Comparison of ENCODE assay signal across 17 cellular contexts in genomic region chr12:18970603-18971002, GRCh38.
DNase-seq lines count a peak whose midpoint lies in the region; ATAC-seq and TF ChIP-seq lines count a peak whose summit lies in the region.
"Had no signal": no experiment of that assay in that cellular context is flagged by ENCODE, and none has a peak within 500 bp of the region (broad histone marks: within the 10 kb centered on the region; RNA-seq: fewer than 3 reads in every experiment).

No MANE protein-coding gene starts in this region.

- peaks cover 9% of the 10 kb centered on the region for H3K4me1 Mint-ChIP-seq in type B pancreatic cell (ENCODE audit: unreplicated experiment)
- H3K4me1 Mint-ChIP-seq: CD14-positive monocyte had no signal

- H3K9me3 ChIP-seq in suprapubic skin, result no peaks in the 10 kb centered on the region

- no peak for ATAC-seq in HG03432 (IDR thresholded peaks at IDR 0.05; ENCODE audit: unreplicated experiment)

- H3K9me3 Mint-ChIP-seq in type B pancreatic cell, result no peaks in the 10 kb centered on the region

- DNase-seq in H7, result peak; percentile 10
- peak; percentile 77 for DNase-seq in RPMI7951 (ENCODE audit: low read depth)
- peak; percentile 54 for DNase-seq in fibroblast of mammary gland (ENCODE audit: low read depth)
- no peak for DNase-seq in type B pancreatic cell (ENCODE audit: extremely low spot score, unreplicated experiment)
- no peak for DNase-seq in suprapubic skin (ENCODE audit: low spot score in 2 of 2)
- no peak for DNase-seq in hepatic stellate cell (ENCODE audit: low spot score)
- DNase-seq: ACHN, AML-193, COR-L47, DMS153, Kasumi-1, NCI-H1105, NCI-H1694, NCI-H69, SHP77 treated with DMSO at 0.1 percent for 48 hours had no signal

- peak overlapping the region; percentile 3 for H3K27ac Mint-ChIP-seq in type B pancreatic cell

- H3K36me3 ChIP-seq in H7 (replicated peaks; ENCODE audit: control insufficient read depth, insufficient read depth, low read length) (no peaks in the 10 kb centered on the region), suprapubic skin (no peaks in the 10 kb centered on the region)

- H3K27me3 ChIP-seq in H7 (ENCODE audit: control insufficient read depth, insufficient read depth, low read length) (no peaks in the 10 kb centered on the region), suprapubic skin (no peaks in the 10 kb centered on the region)

- no peaks in the 10 kb centered on the region for H3K36me3 Mint-ChIP-seq in type B pancreatic cell
- H3K36me3 Mint-ChIP-seq: CD14-positive monocyte had no signal

- no peaks in the 10 kb centered on the region for H3K27me3 Mint-ChIP-seq in type B pancreatic cell

- TF ChIP-seq CTCF in fibroblast of mammary gland (conservative IDR thresholded peaks at IDR 0.05; ENCODE audit: control insufficient read depth, insufficient read depth, low read depth, low read length) (no peak), type B pancreatic cell (conservative IDR thresholded peaks at IDR 0.05) (no peak), suprapubic skin (IDR thresholded peaks at IDR 0.05) (no peak)

- H3K27ac ChIP-seq in suprapubic skin, result no peak overlapping the region

- no peak for TF ChIP-seq EP300 in suprapubic skin (IDR thresholded peaks at IDR 0.05)

- H3K4me3 Mint-ChIP-seq in type B pancreatic cell, result no peak overlapping the region
- H3K4me3 Mint-ChIP-seq: CD14-positive monocyte had no signal

- WGBS in suprapubic skin, result 87% methylated on average over 6 of the region's 6 CpGs

- H3K4me3 ChIP-seq in H7 (ENCODE audit: insufficient read depth, low read depth, low read length), result no peak overlapping the region
- H3K4me3 ChIP-seq in fibroblast of mammary gland (ENCODE audit: control insufficient read depth, low read depth, low read length), result no peak overlapping the region
- H3K4me3 ChIP-seq in suprapubic skin, result no peak overlapping the region

- H3K4me1 ChIP-seq in suprapubic skin, result no peaks in the 10 kb centered on the region

- TF ChIP-seq POLR2A in suprapubic skin (IDR thresholded peaks at IDR 0.05), result no peak

Comparison
In these comparisons a context has a peak if more than half of its experiments do, and no peak if none do; other contexts are left out.
1. DNase-seq: peak in H7 (single experiment), RPMI7951 (single experiment) and fibroblast of mammary gland (single experiment); none in type B pancreatic cell (single experiment), suprapubic skin (0 of 2) and hepatic stellate cell (single experiment).